In genomic region chr10:631266-631665, GRCh38 we compare ENCODE assay signal across 17 cellular contexts. TPM values are rescaled to one million over a fixed set of nuclear protein-coding genes. Genes with fewer than 3 reads are reported as not detected.
DNase-seq lines count a peak whose midpoint lies in the region; ATAC-seq and TF ChIP-seq lines count a peak whose summit lies in the region.
"Had no signal": no experiment of that assay in that cellular context is flagged by ENCODE, and none has a peak within 500 bp of the region (broad histone marks: within the 10 kb centered on the region; RNA-seq: fewer than 3 reads in every experiment).

No MANE protein-coding gene starts in this region.

- H3K4me1 ChIP-seq in right cardiac atrium (ENCODE audit: control insufficient read depth, insufficient read depth, low read length), result peaks cover 6% of the 10 kb centered on the region
- H3K4me1 ChIP-seq in right atrium auricular region, result peaks cover 3 to 25% of the 10 kb centered on the region in 2 donors
- H3K4me1 ChIP-seq: Caco-2 had no signal

- H3K27ac ChIP-seq in right cardiac atrium (ENCODE audit: low read length) (no peak overlapping the region), right atrium auricular region (no peak overlapping the region), dorsolateral prefrontal cortex (peak overlapping the region in 48 of 59 donors; percentile 48 to 100 (median 99)), substantia nigra (ENCODE audit: low read depth, low read length, poor library complexity, severe bottlenecking) (peak overlapping the region; percentile 37)
- H3K27ac ChIP-seq: HL-60 had no signal

- ATAC-seq in right cardiac atrium, result no peak

- H3K36me3 Mint-ChIP-seq in nephron progenitor cell (ENCODE audit: low read depth) (peaks cover 32% of the 10 kb centered on the region), endothelial cell (ENCODE audit: low read depth, unreplicated experiment) (peaks cover 2% of the 10 kb centered on the region)
- H3K36me3 Mint-ChIP-seq: CD14-positive monocyte; CD8-positive, alpha-beta memory T cell had no signal

- H3K4me3 Mint-ChIP-seq in nephron progenitor cell (no peak overlapping the region), endothelial cell (ENCODE audit: unreplicated experiment) (no peak overlapping the region)
- H3K4me3 Mint-ChIP-seq: B cell; CD8-positive, alpha-beta memory T cell; HFFc6 had no signal

- peaks cover 58% of the 10 kb centered on the region for H3K4me1 Mint-ChIP-seq in nephron progenitor cell
- peaks cover under 1% of the 10 kb centered on the region for H3K4me1 Mint-ChIP-seq in endothelial cell (ENCODE audit: unreplicated experiment)
- H3K4me1 Mint-ChIP-seq: B cell; CD14-positive monocyte; CD8-positive, alpha-beta memory T cell had no signal

- H3K36me3 ChIP-seq in right atrium auricular region, result no peaks in the 10 kb centered on the region

- H3K27ac Mint-ChIP-seq in nephron progenitor cell (peak overlapping the region; percentile 51), endothelial cell (ENCODE audit: unreplicated experiment) (no peak overlapping the region)
- H3K27ac Mint-ChIP-seq: B cell; CD14-positive monocyte; CD8-positive, alpha-beta memory T cell; HFFc6 had no signal

- H3K27me3 ChIP-seq in right cardiac atrium (ENCODE audit: control insufficient read depth, insufficient read depth) (no peaks in the 10 kb centered on the region), right atrium auricular region (no peaks in the 10 kb centered on the region), dorsolateral prefrontal cortex (no peaks in the 10 kb centered on the region)

- intact Hi-C loops in right cardiac atrium (cut with DNase I) (no loop called here), dorsolateral prefrontal cortex (cut with DNase I) (loop anchor here in 1 of 2 donors (10.0 kb wide), 1 partner anchor 154 kb away; no protein-coding TSS in a partner anchor)

- H3K4me3 ChIP-seq in right cardiac atrium (ENCODE audit: low read length) (no peak overlapping the region), right atrium auricular region (no peak overlapping the region), dorsolateral prefrontal cortex (peak overlapping the region in 37 of 59 donors; percentile 26 to 74 (median 55))

- H3K27me3 Mint-ChIP-seq in nephron progenitor cell (ENCODE audit: low read depth, poor library complexity) (no peaks in the 10 kb centered on the region), endothelial cell (ENCODE audit: unreplicated experiment) (no peaks in the 10 kb centered on the region)

- TF ChIP-seq CTCF in right atrium auricular region (IDR thresholded peaks at IDR 0.05) (no peak), dorsolateral prefrontal cortex (IDR thresholded peaks at IDR 0.05 in 54 of 56, conservative IDR thresholded peaks at IDR 0.05 in 2 of 56; ENCODE audit: low read depth in 1 of 56, partially characterized antibody in 56 of 56) (no peak), nephron progenitor cell (IDR thresholded peaks at IDR 0.05) (no peak), endothelial cell (IDR thresholded peaks at IDR 0.05; ENCODE audit: unreplicated experiment) (no peak)

- no peaks in the 10 kb centered on the region for H3K9me3 ChIP-seq in right cardiac atrium (ENCODE audit: control insufficient read depth, low read length)
- H3K9me3 ChIP-seq in right atrium auricular region, result no peaks in the 10 kb centered on the region
- H3K9me3 ChIP-seq: Caco-2 had no signal

- 92% methylated on average over 11 of the region's 11 CpGs for WGBS in right cardiac atrium

- DNase-seq in right cardiac atrium (peak in 2 of 3 donors; percentile 11 to 28), right atrium auricular region (ENCODE audit: low spot score) (no peak), dorsolateral prefrontal cortex (peak in 2 of 10 donors; percentile 25 to 31), nephron progenitor cell (no peak), substantia nigra (lab: John Stamatoyannopoulos, UW) (no peak), endothelial cell (ENCODE audit: low spot score) (no peak), NCI-H2171 treated with DMSO at 0.1 percent for 48 hours (lab: John Stamatoyannopoulos, UW) (no peak), MV-4-11 (lab: John Stamatoyannopoulos, UW) (no peak)
- DNase-seq: Caco-2, DND-41, GDM1, HCEC 1CT, HFFc6 had no signal

- H3K9me3 Mint-ChIP-seq in nephron progenitor cell (peaks cover 16% of the 10 kb centered on the region), endothelial cell (ENCODE audit: unreplicated experiment) (no peaks in the 10 kb centered on the region)
- H3K9me3 Mint-ChIP-seq: CD8-positive, alpha-beta memory T cell; HFFc6 had no signal

RNA-seq across cellular contexts. Expression of gene DIP2C, which starts 58.2 kb away (rescaled TPM):
- total RNA-seq in right cardiac atrium (10 to 100 TPM; 23.7 to 31.5 (median 26.9) TPM), right atrium auricular region (10 to 100 TPM; 21.1 to 23.8 TPM), dorsolateral prefrontal cortex (100 to 1,000 TPM in 1 of 120 experiments, 10 to 100 TPM in 119; 39.6 to 102 (median 58.2) TPM), endothelial cell (ENCODE audit: unreplicated experiment) (13.1 TPM)
- polyA plus RNA-seq in right cardiac atrium, result 7.9 TPM
- polyA plus RNA-seq: CD14-positive monocyte had no signal

Comparison
In these comparisons a context has a peak if more than half of its experiments do, and no peak if none do; other contexts are left out.
1. DNase-seq: peak in right cardiac atrium (2 of 3); none in right atrium auricular region (single experiment), nephron progenitor cell (single experiment), substantia nigra (0 of 49), endothelial cell (single experiment), NCI-H2171 treated with DMSO at 0.1 percent for 48 hours (single experiment) and MV-4-11 (single experiment).
2. H3K27ac ChIP-seq: peak in dorsolateral prefrontal cortex (48 of 59) and substantia nigra (single experiment); none in right cardiac atrium (single experiment) and right atrium auricular region (0 of 2).
3. H3K4me3 ChIP-seq: peak in dorsolateral prefrontal cortex (37 of 59); none in right cardiac atrium (single experiment) and right atrium auricular region (0 of 2).